Comparison of ENCODE assay signal across 27 cellular contexts in the genomic region with DNA sequence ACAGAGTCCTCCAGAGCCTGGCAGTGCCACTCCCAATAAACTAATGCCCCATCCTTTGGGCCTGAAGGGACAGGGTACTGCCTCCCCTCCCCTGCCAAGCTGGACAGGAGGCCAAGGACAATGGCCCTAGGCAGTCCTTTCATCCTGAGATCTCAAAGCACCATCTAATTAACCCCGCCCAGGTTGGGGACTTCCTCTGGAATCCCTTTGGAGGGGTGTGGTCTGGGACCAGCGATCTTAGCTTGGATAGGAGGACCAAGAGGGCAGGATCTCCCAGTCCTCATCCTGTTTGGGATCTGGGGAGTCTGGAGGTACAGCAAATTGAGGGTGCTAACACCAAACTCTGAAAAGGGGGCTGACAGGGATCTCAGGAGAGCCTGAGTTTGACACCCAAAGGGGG. TPM values are rescaled to one million over a fixed set of nuclear protein-coding genes. Genes with fewer than 3 reads are reported as not detected.
"Had no signal": no experiment of that assay in that cellular context is flagged by ENCODE, and none has a peak within 500 bp of the region (broad histone marks: within the 10 kb centered on the region; RNA-seq: fewer than 3 reads in every experiment).

No MANE protein-coding gene starts in this region.

- H3K4me3 ChIP-seq: esophagus muscularis mucosa, heart right ventricle, right atrium auricular region, smooth muscle cell, upper lobe of left lung had no signal

- H3K4me2 ChIP-seq: smooth muscle cell had no signal

- H3K9me3 ChIP-seq: esophagus muscularis mucosa, heart right ventricle, right atrium auricular region, upper lobe of left lung had no signal

- H3K27ac ChIP-seq: esophagus muscularis mucosa, heart right ventricle, right atrium auricular region, upper lobe of left lung had no signal

- H3K36me3 ChIP-seq: esophagus muscularis mucosa, heart right ventricle, right atrium auricular region, upper lobe of left lung had no signal

- DNase-seq: activated CD4-positive, alpha-beta T cell treated with anti-CD3 and anti-CD28 coated beads for 4 hours; activated CD4-positive, alpha-beta T cell treated with anti-CD3 and anti-CD28 coated beads, Interleukin-2, amount 50 U/mL, for 48 hours; activated CD8-positive, alpha-beta memory T cell treated with anti-CD3 and anti-CD28 coated beads for 24 hours; activated effector memory CD4-positive, alpha-beta T cell treated with anti-CD3 and anti-CD28 coated beads, Interleukin-2, amount 50 U/mL, for 16 hours; activated naive CD4-positive, alpha-beta T cell treated with anti-CD3 and anti-CD28 coated beads, Interleukin-2, amount 10 ng/mL, durations not matched to agents 7 days and 5 days; activated naive CD8-positive, alpha-beta T cell treated with anti-CD3 and anti-CD28 coated beads, Interleukin-2, amount 10 ng/mL, durations not matched to agents 7 days and 5 days; caudate nucleus; endodermal cell; foreskin melanocyte; heart right ventricle; midbrain; naive thymus-derived CD4-positive, alpha-beta T cell; nucleus accumbens; stimulated activated CD4-positive, alpha-beta T cell treated with anti-CD3 and anti-CD28 coated beads, Interleukin-1b, Interleukin-23, amount 100 ng/mL, for 48 hours; stimulated activated CD4-positive, alpha-beta T cell treated with anti-CD3 and anti-CD28 coated beads, Interleukin-4, amount 100 ng/mL, for 4 hours; stimulated activated CD8-positive, alpha-beta memory T cell treated with anti-CD3 and anti-CD28 coated beads, Interleukin-4, amount 100 ng/mL, for 48 hours; stimulated activated naive CD8-positive, alpha-beta T cell treated with anti-CD3 and anti-CD28 coated beads, Interleukin-15, amount 100 ng/mL, for 72 hours; substantia nigra; upper lobe of left lung had no signal

- H3K4me1 ChIP-seq: right atrium auricular region had no signal

- ATAC-seq: heart right ventricle; naive thymus-derived CD4-positive, alpha-beta T cell; stimulated activated memory B cell treated with anti-CD40 and anti-IgM and Interleukin-4, amounts not matched to agents 10 μg/mL and 1 μg/mL and 100 μg/mL, for 72 hours; stimulated activated naive CD8-positive, alpha-beta T cell treated with anti-CD3 and anti-CD28 coated beads, Interleukin-15, amount 100 ng/mL, for 72 hours had no signal

- FAIRE-seq: astrocyte had no signal

RNA-seq across cellular contexts. Expression of a gene that starts 37.6 kb away (rescaled TPM):
- total RNA-seq: glomerular endothelial cell, lower leg skin, pulmonary artery endothelial cell, smooth muscle cell had no signal
